1 cellular context compared by ENCODE assay signal in the genomic region with DNA sequence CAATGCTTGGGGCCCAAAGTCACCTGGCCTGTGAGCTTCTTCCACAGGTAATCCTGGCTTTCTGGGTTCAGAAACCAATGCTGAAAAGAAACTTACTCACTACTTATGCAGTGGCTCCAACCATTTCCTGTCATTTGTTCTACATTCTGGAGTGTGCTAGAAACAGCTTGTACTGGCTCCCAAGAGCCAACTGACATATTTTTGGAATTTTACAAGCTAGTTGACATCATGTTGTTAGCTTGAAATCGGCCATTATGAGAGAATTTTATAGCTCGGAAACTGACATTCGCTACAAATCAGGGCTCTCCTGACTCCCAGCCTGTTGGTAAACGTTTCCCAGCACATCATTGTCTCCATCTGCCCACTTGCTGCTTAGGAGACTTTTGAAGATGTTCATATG.
TF ChIP-seq lines count a peak whose summit lies in the region.

No MANE protein-coding gene starts in this region.

TF ChIP-seq in IMR-90, 13 proteins besides CTCF, POLR2A, EP300 and RAD21 (continued from another document):
- no peak for TF ChIP-seq MAZ (IDR thresholded peaks at IDR 0.05; ENCODE audit: borderline replicate concordance, low read depth, low read length)
- TF ChIP-seq USF2 (IDR thresholded peaks at IDR 0.05; ENCODE audit: low read depth, low read length) = no peak
- TF ChIP-seq NFE2L2 (IDR thresholded peaks at IDR 0.05; ENCODE audit: low read depth, low read length) = no peak
- TF ChIP-seq CEBPB (IDR thresholded peaks at IDR 0.05; ENCODE audit: low read depth, low read length) = no peak
- TF ChIP-seq RCOR1 (IDR thresholded peaks at IDR 0.05; ENCODE audit: insufficient replicate concordance, low read length) = no peak
- TF ChIP-seq ELK1 (IDR thresholded peaks at IDR 0.05; ENCODE audit: borderline replicate concordance, low read depth, low read length) = no peak
TF ChIP-seq in IMR-90: peak in this region for 0.
